In genomic region chr7:106523482-106523881, GRCh38 we compare ENCODE assay signal across 14 cellular contexts.
DNase-seq lines count a peak whose midpoint lies in the region; ATAC-seq lines count a peak whose summit lies in the region.
"Had no signal": no experiment of that assay in that cellular context is flagged by ENCODE, and none has a peak within 500 bp of the region (broad histone marks: within the 10 kb centered on the region; RNA-seq: fewer than 3 reads in every experiment).

No MANE protein-coding gene starts in this region.

- peak overlapping the region; percentile 90 for H3K27ac Mint-ChIP-seq in T-helper 2 cell treated with Interferon-gamma antibody and Interleukin-4, amounts not matched to agents 5 μg/mL and 100 μg/mL, for 36 hours

- H3K9me3 Mint-ChIP-seq in T-helper 2 cell treated with Interferon-gamma antibody and Interleukin-4, amounts not matched to agents 5 μg/mL and 100 μg/mL, for 36 hours, result peaks cover 6% of the 10 kb centered on the region
- H3K9me3 Mint-ChIP-seq: CD8-positive, alpha-beta memory T cell had no signal

- H3K27me3 Mint-ChIP-seq in T-helper 2 cell treated with Interferon-gamma antibody and Interleukin-4, amounts not matched to agents 5 μg/mL and 100 μg/mL, for 36 hours (ENCODE audit: low read depth), result peaks cover 11% of the 10 kb centered on the region

- H3K4me3 Mint-ChIP-seq in T-helper 2 cell treated with Interferon-gamma antibody and Interleukin-4, amounts not matched to agents 5 μg/mL and 100 μg/mL, for 36 hours, result no peak overlapping the region
- H3K4me3 Mint-ChIP-seq: CD8-positive, alpha-beta memory T cell had no signal

- peaks cover 6% of the 10 kb centered on the region for H3K36me3 Mint-ChIP-seq in T-helper 2 cell treated with Interferon-gamma antibody and Interleukin-4, amounts not matched to agents 5 μg/mL and 100 μg/mL, for 36 hours (ENCODE audit: low read depth)
- H3K36me3 Mint-ChIP-seq: CD8-positive, alpha-beta memory T cell had no signal

- ATAC-seq in GM21825 (IDR thresholded peaks at IDR 0.05; ENCODE audit: unreplicated experiment), result no peak

- no peak for DNase-seq in T-helper 2 cell treated with Interferon-gamma antibody and Interleukin-4, amounts not matched to agents 5 μg/mL and 100 μg/mL, for 36 hours (ENCODE audit: low spot score)
- DNase-seq in T-helper 2 cell (no peak), dermis blood vessel endothelial cell (peak; percentile 80), pulmonary artery endothelial cell (ENCODE audit: low read depth, low spot score) (peak; percentile 32), RPMI8226 (no peak)
- no peak for DNase-seq in activated CD4-positive, alpha-beta T cell treated with anti-CD3 and anti-CD28 coated beads for 1 hour
- DNase-seq: AML-193; Caco-2; CD8-positive, alpha-beta memory T cell; DND-41; GDM1; HCEC 1CT; IMR-90 had no signal

- peaks cover 22% of the 10 kb centered on the region for H3K4me1 Mint-ChIP-seq in T-helper 2 cell treated with Interferon-gamma antibody and Interleukin-4, amounts not matched to agents 5 μg/mL and 100 μg/mL, for 36 hours (ENCODE audit: low read depth)

Comparison
In these comparisons a context has a peak if more than half of its experiments do, and no peak if none do; other contexts are left out.
1. DNase-seq: peak in dermis blood vessel endothelial cell (single experiment) and pulmonary artery endothelial cell (single experiment); none in T-helper 2 cell treated with Interferon-gamma antibody and Interleukin-4, amounts not matched to agents 5 μg/mL and 100 μg/mL, for 36 hours (single experiment), T-helper 2 cell (0 of 5), RPMI8226 (single experiment) and activated CD4-positive, alpha-beta T cell treated with anti-CD3 and anti-CD28 coated beads for 1 hour (single experiment).